12 cellular contexts compared by ENCODE assay signal in genomic region chr4:76898949-76899640, GRCh38. TPM values are rescaled to one million over a fixed set of nuclear protein-coding genes. Genes with fewer than 3 reads are reported as not detected.
DNase-seq lines count a peak whose midpoint lies in the region; ATAC-seq and TF ChIP-seq lines count a peak whose summit lies in the region.
"Had no signal": no experiment of that assay in that cellular context is flagged by ENCODE, and none has a peak within 500 bp of the region (broad histone marks: within the 10 kb centered on the region; RNA-seq: fewer than 3 reads in every experiment).

No MANE protein-coding gene starts in this region.

- H3K4me3 Mint-ChIP-seq in T-helper 1 cell treated with Interleukin-12 subunit alpha and Interleukin-12 subunit beta and Interleukin-4 antibody, amounts not matched to agents 30 μg/mL and 1 μg/mL, for 36 hours = peak overlapping the region; percentile 52
- H3K4me3 Mint-ChIP-seq in WTC11 (peak overlapping the region; percentile 75), neural crest cell (peak overlapping the region; percentile 13)

- H3K36me3 ChIP-seq in esophagus squamous epithelium = no peaks in the 10 kb centered on the region
- H3K36me3 ChIP-seq: neutrophil had no signal

- peaks cover 0 to 54% (median 0%) of the 10 kb centered on the region in 4 donors for H3K27me3 ChIP-seq in esophagus squamous epithelium

- CTCF ChIA-PET in WTC11 (lab: Charles Lee) = interaction anchor here (0.6 to 0.8 kb wide), 2 partner anchors 57 to 87 kb away, joined by 3 to 4 read pairs; no protein-coding TSS in a partner anchor

- TF ChIP-seq CTCF in WTC11 (IDR thresholded peaks at IDR 0.05) (no peak), esophagus squamous epithelium (IDR thresholded peaks at IDR 0.05) (no peak), neural crest cell (conservative IDR thresholded peaks at IDR 0.05) (no peak)

- no peaks in the 10 kb centered on the region for H3K36me3 Mint-ChIP-seq in T-helper 1 cell treated with Interleukin-12 subunit alpha and Interleukin-12 subunit beta and Interleukin-4 antibody, amounts not matched to agents 30 μg/mL and 1 μg/mL, for 36 hours (ENCODE audit: low read depth)
- no peaks in the 10 kb centered on the region for H3K36me3 Mint-ChIP-seq in WTC11
- H3K36me3 Mint-ChIP-seq in neural crest cell (ENCODE audit: low read depth) = peaks cover 2% of the 10 kb centered on the region

- ATAC-seq in WTC11 (no peak), SK-N-SH treated with all-trans-retinoic acid at 6 μM for 48 hours (no peak), GM18517 (IDR thresholded peaks at IDR 0.05; ENCODE audit: unreplicated experiment) (no peak), GM21619 (IDR thresholded peaks at IDR 0.05; ENCODE audit: unreplicated experiment) (no peak)

- H3K27ac Mint-ChIP-seq in T-helper 1 cell treated with Interleukin-12 subunit alpha and Interleukin-12 subunit beta and Interleukin-4 antibody, amounts not matched to agents 30 μg/mL and 1 μg/mL, for 36 hours = no peak overlapping the region
- no peak overlapping the region for H3K27ac Mint-ChIP-seq in WTC11
- no peak overlapping the region for H3K27ac Mint-ChIP-seq in neural crest cell (ENCODE audit: unreplicated experiment)

- no peak for TF ChIP-seq POLR2A in esophagus squamous epithelium (IDR thresholded peaks at IDR 0.05)

- no peaks in the 10 kb centered on the region for H3K9me3 Mint-ChIP-seq in T-helper 1 cell treated with Interleukin-12 subunit alpha and Interleukin-12 subunit beta and Interleukin-4 antibody, amounts not matched to agents 30 μg/mL and 1 μg/mL, for 36 hours
- no peaks in the 10 kb centered on the region for H3K9me3 Mint-ChIP-seq in WTC11
- H3K9me3 Mint-ChIP-seq in neural crest cell = no peaks in the 10 kb centered on the region

- H3K4me3 ChIP-seq in esophagus squamous epithelium = peak overlapping the region in 3 of 4 donors; percentile 63 to 76 (median 70)

- H3K27ac ChIP-seq in esophagus squamous epithelium = peak overlapping the region in 1 of 4 donors; percentile 87
- H3K27ac ChIP-seq: neutrophil had no signal

- DNase-seq in T-helper 1 cell = no peak
- DNase-seq in WTC11 (ENCODE audit: low spot score) = no peak
- no peak for DNase-seq in esophagus squamous epithelium (lab: John Stamatoyannopoulos, UW)
- no peak for DNase-seq in neural crest cell (ENCODE audit: low read depth, low spot score)
- DNase-seq: activated T-cell treated with anti-CD3 and anti-CD28 coated beads, Interleukin-2, amount 50 U/mL, for 1 hour; DMS 273 treated with DMSO at 0.1 percent for 48 hours had no signal

- H3K4me1 ChIP-seq in esophagus squamous epithelium = peaks cover 7 to 40% (median 10%) of the 10 kb centered on the region in 3 donors

- POLR2A ChIA-PET in WTC11 (lab: Charles Lee) = no interaction called here

- intact Hi-C loops in esophagus squamous epithelium (cut with DNase I) = no loop called here

- WGBS in esophagus squamous epithelium, 2 donors = 22 to 39% methylated on average over 4 of the region's 4 CpGs

- H3K9me3 ChIP-seq in esophagus squamous epithelium = no peaks in the 10 kb centered on the region
- H3K9me3 ChIP-seq: neutrophil had no signal

- peaks cover 41% of the 10 kb centered on the region for H3K27me3 Mint-ChIP-seq in T-helper 1 cell treated with Interleukin-12 subunit alpha and Interleukin-12 subunit beta and Interleukin-4 antibody, amounts not matched to agents 30 μg/mL and 1 μg/mL, for 36 hours (ENCODE audit: low read depth)
- H3K27me3 Mint-ChIP-seq in WTC11 (ENCODE audit: low read depth) (peaks cover 58% of the 10 kb centered on the region), neural crest cell (ENCODE audit: low read depth) (peaks cover 55% of the 10 kb centered on the region)

- peaks cover 9% of the 10 kb centered on the region for H3K4me1 Mint-ChIP-seq in T-helper 1 cell treated with Interleukin-12 subunit alpha and Interleukin-12 subunit beta and Interleukin-4 antibody, amounts not matched to agents 30 μg/mL and 1 μg/mL, for 36 hours (ENCODE audit: low read depth)
- H3K4me1 Mint-ChIP-seq in WTC11 = peaks cover 10% of the 10 kb centered on the region
- H3K4me1 Mint-ChIP-seq in neural crest cell = no peaks in the 10 kb centered on the region

TF ChIP-seq in WTC11, 78 proteins besides CTCF, POLR2A, EP300 and RAD21:
- TF ChIP-seq OVOL2 (CRISPR knock-in tag; IDR thresholded peaks at IDR 0.05; ENCODE audit: borderline replicate concordance) = no peak
- no peak for TF ChIP-seq SOX15 (CRISPR knock-in tag; IDR thresholded peaks at IDR 0.05)
- no peak for TF ChIP-seq NFE2L1 (CRISPR knock-in tag; IDR thresholded peaks at IDR 0.05)
- TF ChIP-seq NR3C1 (CRISPR knock-in tag; conservative IDR thresholded peaks at IDR 0.05; ENCODE audit: low read depth) = no peak
- TF ChIP-seq ZNF281 (CRISPR knock-in tag; IDR thresholded peaks at IDR 0.05) = no peak

TF ChIP-seq in SK-N-SH treated with all-trans-retinoic acid at 6 μM for 48 hours, 23 proteins besides CTCF, POLR2A, EP300 and RAD21:
- no peak for TF ChIP-seq ZNF565 (CRISPR knock-in tag; conservative IDR thresholded peaks at IDR 0.05; ENCODE audit: low read depth)

RNA-seq across cellular contexts. Expression of gene SOWAHB, which starts 1.2 kb away (rescaled TPM):
- total RNA-seq in WTC11 (2021) = 1.3 to 1.6 TPM (median 1.5 TPM) in 3 replicates
- 10 to 100 TPM in 3 of 4 donors, 1 to 10 TPM in 1; 6.5 to 29.0 (median 19.0) TPM for total RNA-seq in esophagus squamous epithelium
- total RNA-seq in neural crest cell = not detected in 2 replicates
- total RNA-seq: A172 had no signal

RNA-seq across cellular contexts. Expression of gene SEPTIN11, which starts 50.5 kb away (rescaled TPM):
- total RNA-seq in WTC11 (2021) = 99.8 to 125 TPM (median 103 TPM) in 3 replicates
- total RNA-seq in esophagus squamous epithelium = 10 to 100 TPM; 10.4 to 56.6 (median 36.3) TPM
- 187 and 192 TPM in 2 replicates for total RNA-seq in neural crest cell

Comparison
In these comparisons a context has a peak if more than half of its experiments do, and no peak if none do; other contexts are left out.
1. H3K4me3 Mint-ChIP-seq: peak in every context shown above with its lines; median percentile 75 in WTC11; 52 in T-helper 1 cell treated with Interleukin-12 subunit alpha and Interleukin-12 subunit beta and Interleukin-4 antibody, amounts not matched to agents 30 μg/mL and 1 μg/mL, for 36 hours; 13 in neural crest cell.